ENCODE assay signal across 13 cellular contexts in genomic region chr6:111984516-111985201, GRCh38.
A peak's percentile ranks its signal among the peaks of the same experiment; 100 is the strongest.
DNase-seq lines count a peak whose midpoint lies in the region; ATAC-seq and TF ChIP-seq lines count a peak whose summit lies in the region.
"Had no signal": no experiment of that assay in that cellular context is flagged by ENCODE, and none has a peak within 500 bp of the region (broad histone marks: within the 10 kb centered on the region; RNA-seq: fewer than 3 reads in every experiment).

No MANE protein-coding gene starts in this region.

- no peak for TF ChIP-seq CTCF in WTC11 (IDR thresholded peaks at IDR 0.05)
- TF ChIP-seq CTCF in adrenal gland (IDR thresholded peaks at IDR 0.05): no peak
- no peak for TF ChIP-seq CTCF in spleen (IDR thresholded peaks at IDR 0.05 in 8 of 11, conservative IDR thresholded peaks at IDR 0.05 in 3 of 11)

- CTCF ChIA-PET in activated CD4-positive, alpha-beta T cell treated with anti-CD3 and anti-CD28 coated beads for 36 hours (lab: Charles Lee): interaction anchor here (0.7 to 2.0 kb wide), 9 partner anchors 11 to 268 kb away, joined by 3 to 17 read pairs (median 4); partner anchors contain the start of gene FYN
- CTCF ChIA-PET in WTC11 (lab: Charles Lee): interaction anchor here (0.6 to 1.9 kb wide), 7 partner anchors 13 to 340 kb away, joined by 3 to 13 read pairs (median 3); partner anchors contain the start of gene FYN

- peak overlapping the region; percentile 96 for H3K14ac ChIP-seq in trophoblast cell (ENCODE audit: low read length)

- H3K4me1 ChIP-seq in esophagus (ENCODE audit: control insufficient read depth in 2 of 2, insufficient read depth in 2 of 2, low read length in 1 of 2) (peaks cover 0 to 13% of the 10 kb centered on the region in 2 donors), trophoblast cell (ENCODE audit: control insufficient read depth in 1 of 2, insufficient read depth in 2 of 2, low read length in 2 of 2) (peaks cover 7 to 22% of the 10 kb centered on the region in 2 experiments), adrenal gland (replicated peaks in 1 of 2) (no peaks in the 10 kb centered on the region), spleen (peaks cover 0 to 20% (median 7%) of the 10 kb centered on the region in 6 donors)
- H3K4me1 ChIP-seq: tibial artery had no signal

- peaks cover 16% of the 10 kb centered on the region for H3K36me3 Mint-ChIP-seq in activated CD4-positive, alpha-beta T cell treated with anti-CD3 and anti-CD28 coated beads for 36 hours (ENCODE audit: low read depth)
- H3K36me3 Mint-ChIP-seq in WTC11: peaks cover 32% of the 10 kb centered on the region

- TF ChIP-seq POLR2A in adrenal gland (IDR thresholded peaks at IDR 0.05) (no peak), spleen (IDR thresholded peaks at IDR 0.05) (no peak)

- H4K12ac ChIP-seq in trophoblast cell (ENCODE audit: low read depth, low read length): peak overlapping the region; percentile 79

- H3K36me3 ChIP-seq in esophagus (ENCODE audit: control insufficient read depth in 2 of 2, insufficient read depth in 2 of 2, low read length in 1 of 2) (no peaks in the 10 kb centered on the region), trophoblast cell (ENCODE audit: control insufficient read depth in 1 of 2, insufficient read depth in 2 of 2, low read length in 2 of 2) (no peaks in the 10 kb centered on the region), adrenal gland (replicated peaks in 1 of 2) (no peaks in the 10 kb centered on the region), spleen (no peaks in the 10 kb centered on the region)
- H3K36me3 ChIP-seq: tibial artery had no signal

- H2BK120ac ChIP-seq in trophoblast cell (ENCODE audit: insufficient read depth, low read length, poor library complexity): peak overlapping the region; percentile 99

- H3K9me3 ChIP-seq in esophagus (ENCODE audit: control insufficient read depth in 2 of 2, insufficient read depth in 1 of 2, low read depth in 1 of 2, low read length in 1 of 2) (no peaks in the 10 kb centered on the region), trophoblast cell (ENCODE audit: insufficient read depth, low read depth, low read length) (peaks cover 3% of the 10 kb centered on the region), adrenal gland (replicated peaks in 1 of 3) (no peaks in the 10 kb centered on the region), spleen (no peaks in the 10 kb centered on the region)
- H3K9me3 ChIP-seq: tibial artery had no signal

- no peak overlapping the region for H3K23ac ChIP-seq in trophoblast cell (ENCODE audit: low read length)

- H3K4me1 Mint-ChIP-seq in activated CD4-positive, alpha-beta T cell treated with anti-CD3 and anti-CD28 coated beads for 36 hours: peaks cover 83% of the 10 kb centered on the region
- peaks cover 34% of the 10 kb centered on the region for H3K4me1 Mint-ChIP-seq in WTC11

- H3K9me3 Mint-ChIP-seq in activated CD4-positive, alpha-beta T cell treated with anti-CD3 and anti-CD28 coated beads for 36 hours (ENCODE audit: low read depth): peaks cover 12% of the 10 kb centered on the region
- H3K9me3 Mint-ChIP-seq in WTC11: peaks cover 42% of the 10 kb centered on the region

- no peak for DNase-seq in activated CD4-positive, alpha-beta T cell treated with anti-CD3 and anti-CD28 coated beads for 36 hours
- DNase-seq in activated CD4-positive, alpha-beta T cell treated with anti-CD3 and anti-CD28 coated beads for 4 hours: no peak
- DNase-seq in WTC11 (ENCODE audit: low spot score) (no peak), trophoblast cell (no peak), adrenal gland (no peak), spleen (no peak)
- DNase-seq in stimulated activated CD4-positive, alpha-beta T cell treated with anti-CD3 and anti-CD28 coated beads, Interleukin-2, amount 100 ng/mL, for 24 hours: no peak
- DNase-seq: activated CD8-positive, alpha-beta memory T cell treated with anti-CD3 and anti-CD28 coated beads, Interleukin-2, amount 10 ng/mL, durations not matched to agents 7 days and 5 days; effector memory CD4-positive, alpha-beta T cell; head of caudate nucleus; left colon; tibial artery had no signal

- intact Hi-C loops in activated CD4-positive, alpha-beta T cell treated with anti-CD3 and anti-CD28 coated beads for 36 hours (cut with DNase I, micrococcal nuclease): loop anchor here in 1 of 2 experiments (1.0 kb wide), 1 partner anchor 11 kb away; no protein-coding TSS in a partner anchor
- intact Hi-C loops in adrenal gland (cut with DNase I): no loop called here
- intact Hi-C loops in spleen (cut with DNase I; ENCODE audit: low total_unique reads): loop anchor here (10.0 kb wide), 1 partner anchor 100 kb away; no protein-coding TSS in a partner anchor

- peak overlapping the region; percentile 94 for H3K27ac Mint-ChIP-seq in activated CD4-positive, alpha-beta T cell treated with anti-CD3 and anti-CD28 coated beads for 36 hours
- H3K27ac Mint-ChIP-seq in WTC11: peak overlapping the region; percentile 47
- H3K27ac Mint-ChIP-seq: activated CD8-positive, alpha-beta memory T cell treated with anti-CD3 and anti-CD28 coated beads, Interleukin-2, amount 10 ng/mL, durations not matched to agents 7 days and 5 days had no signal

- H3K27ac ChIP-seq in esophagus (ENCODE audit: low read depth in 2 of 2, low read length in 1 of 2): peak overlapping the region; percentile 31 to 73
- H3K27ac ChIP-seq in trophoblast cell (ENCODE audit: low read depth, low read length): peak overlapping the region; percentile 95
- H3K27ac ChIP-seq in adrenal gland: no peak overlapping the region
- no peak overlapping the region for H3K27ac ChIP-seq in spleen
- H3K27ac ChIP-seq: tibial artery had no signal

- H4K8ac ChIP-seq in trophoblast cell (ENCODE audit: low read depth, low read length): peak overlapping the region; percentile 77

- H2BK5ac ChIP-seq in trophoblast cell (ENCODE audit: low read depth, low read length, poor library complexity): peak overlapping the region; percentile 96

- peak overlapping the region; percentile 99 for H2BK12ac ChIP-seq in trophoblast cell (ENCODE audit: low read length)

- H3K4me3 ChIP-seq in esophagus (ENCODE audit: low read depth in 1 of 2, low read length in 2 of 2) (no peak overlapping the region), trophoblast cell (ENCODE audit: low read depth, low read length) (no peak overlapping the region), adrenal gland (no peak overlapping the region), spleen (no peak overlapping the region)
- H3K4me3 ChIP-seq: tibial artery had no signal

- peak overlapping the region; percentile 96 for H3K18ac ChIP-seq in trophoblast cell (ENCODE audit: low read length)

- peaks cover 42% of the 10 kb centered on the region for H3K79me1 ChIP-seq in trophoblast cell (ENCODE audit: low read length)

- H2AFZ ChIP-seq in trophoblast cell (ENCODE audit: insufficient read depth, low read length, poor library complexity): no peak overlapping the region

- H3K9ac ChIP-seq in trophoblast cell (ENCODE audit: low read length): no peak overlapping the region

- POLR2A ChIA-PET in activated CD4-positive, alpha-beta T cell treated with anti-CD3 and anti-CD28 coated beads for 36 hours (lab: Charles Lee): interaction anchor here (0.6 to 1.2 kb wide), 6 partner anchors 9 to 758 kb away, joined by 3 to 6 read pairs (median 3); partner anchors contain the start of gene FYN
- POLR2A ChIA-PET in WTC11 (lab: Charles Lee): interaction anchor here (1.2 kb wide), 1 partner anchor 111 kb away, joined by 3 read pairs; the partner anchor contains the start of gene FYN

- H3K27me3 ChIP-seq in esophagus (ENCODE audit: control insufficient read depth in 1 of 2, insufficient read depth in 2 of 2, low read length in 2 of 2) (no peaks in the 10 kb centered on the region), trophoblast cell (ENCODE audit: insufficient read depth, low read length) (no peaks in the 10 kb centered on the region), adrenal gland (no peaks in the 10 kb centered on the region), spleen (replicated peaks in 1 of 7) (no peaks in the 10 kb centered on the region)
- H3K27me3 ChIP-seq: tibial artery had no signal

- peak overlapping the region; percentile 49 for H3K4me2 ChIP-seq in trophoblast cell (ENCODE audit: low read length)

- H4K91ac ChIP-seq in trophoblast cell (ENCODE audit: low read depth, low read length): peak overlapping the region; percentile 99

- WGBS in esophagus, 2 donors: 72 to 76% methylated on average over 5 of the region's 5 CpGs
- WGBS in trophoblast cell (ENCODE audit: extremely low coverage, insufficient coverage, insufficient read length): no CpG with 5 or more reads among the region's 5 CpGs
- WGBS in adrenal gland, 4 donors: 81 to 88% (median 85%) methylated on average over 5 of the region's 5 CpGs
- WGBS in spleen, 5 donors: 83 to 92% (median 86%) methylated on average over 5 of the region's 5 CpGs

- H3K79me2 ChIP-seq in trophoblast cell (ENCODE audit: control insufficient read depth, insufficient read depth, low read length, poor library complexity): peaks cover 14% of the 10 kb centered on the region

- H3K27me3 Mint-ChIP-seq in activated CD4-positive, alpha-beta T cell treated with anti-CD3 and anti-CD28 coated beads for 36 hours: no peaks in the 10 kb centered on the region
- H3K27me3 Mint-ChIP-seq in WTC11 (ENCODE audit: low read depth): peaks cover 45% of the 10 kb centered on the region
- H3K27me3 Mint-ChIP-seq: activated CD8-positive, alpha-beta memory T cell treated with anti-CD3 and anti-CD28 coated beads, Interleukin-2, amount 10 ng/mL, durations not matched to agents 7 days and 5 days had no signal

- H2AK5ac ChIP-seq in trophoblast cell (ENCODE audit: low read length): peak overlapping the region; percentile 95

- no peak overlapping the region for H3K4me3 Mint-ChIP-seq in activated CD4-positive, alpha-beta T cell treated with anti-CD3 and anti-CD28 coated beads for 36 hours
- no peak overlapping the region for H3K4me3 Mint-ChIP-seq in WTC11
- H3K4me3 Mint-ChIP-seq: activated CD8-positive, alpha-beta memory T cell treated with anti-CD3 and anti-CD28 coated beads, Interleukin-2, amount 10 ng/mL, durations not matched to agents 7 days and 5 days had no signal

- H3K4ac ChIP-seq in trophoblast cell (ENCODE audit: low read depth, low read length): peak overlapping the region; percentile 82

- no peak for ATAC-seq in activated CD4-positive, alpha-beta T cell treated with anti-CD3 and anti-CD28 coated beads for 36 hours
- no peak for ATAC-seq in WTC11
- ATAC-seq: activated CD8-positive, alpha-beta memory T cell treated with anti-CD3 and anti-CD28 coated beads, Interleukin-2, amount 10 ng/mL, durations not matched to agents 7 days and 5 days; left colon had no signal

TF ChIP-seq in WTC11, 78 proteins besides CTCF, POLR2A, EP300 and RAD21 (continues in another document):
- TF ChIP-seq NR1H2 (CRISPR knock-in tag; IDR thresholded peaks at IDR 0.05) (no peak), ZNF263 (CRISPR knock-in tag; IDR thresholded peaks at IDR 0.05; ENCODE audit: low read depth) (peak; percentile 80; the same call in 1 of the 2 replicates), KAT7 (CRISPR knock-in tag; IDR thresholded peaks at IDR 0.05; ENCODE audit: borderline replicate concordance) (no peak), ZNF121 (CRISPR knock-in tag; IDR thresholded peaks at IDR 0.05) (no peak)

Comparison
In these comparisons a context has a peak if more than half of its experiments do, and no peak if none do; other contexts are left out.
1. H3K27ac ChIP-seq: peak in esophagus (2 of 2) and trophoblast cell (single experiment); none in adrenal gland (0 of 5) and spleen (0 of 8).